Comparison of ENCODE assay signal across 29 cellular contexts in genomic region chr10:86824151-86824550, GRCh38.
DNase-seq lines count a peak whose midpoint lies in the region; ATAC-seq and TF ChIP-seq lines count a peak whose summit lies in the region.
"Had no signal": no experiment of that assay in that cellular context is flagged by ENCODE, and none has a peak within 500 bp of the region (broad histone marks: within the 10 kb centered on the region; RNA-seq: fewer than 3 reads in every experiment).

No MANE protein-coding gene starts in this region.

- no peak overlapping the region for H2AFZ ChIP-seq in GM23338

- peaks cover 100% of the 10 kb centered on the region for H3K79me2 ChIP-seq in GM23338 (replicated peaks; ENCODE audit: insufficient read depth)

- H3K36me3 ChIP-seq in GM23338 (ENCODE audit: insufficient read depth) (no peaks in the 10 kb centered on the region), gastrocnemius medialis (no peaks in the 10 kb centered on the region)
- H3K36me3 ChIP-seq: right lobe of liver, SJCRH30, spleen, thoracic aorta, vagina had no signal

- H3K9me2 ChIP-seq in GM23338 (ENCODE audit: insufficient read depth), result no peaks in the 10 kb centered on the region

- H3K4me3 ChIP-seq in GM23338 (no peak overlapping the region), gastrocnemius medialis (no peak overlapping the region)
- H3K4me3 ChIP-seq: right lobe of liver, SJCRH30, spleen, thoracic aorta, vagina had no signal

- H3K9me3 ChIP-seq in gastrocnemius medialis, result no peaks in the 10 kb centered on the region
- H3K9me3 ChIP-seq: right lobe of liver, SJCRH30, spleen, thoracic aorta, vagina had no signal

- H3K4me1 ChIP-seq in GM23338 (ENCODE audit: insufficient read depth) (peaks cover 65% of the 10 kb centered on the region), gastrocnemius medialis (peaks cover 21 to 50% of the 10 kb centered on the region in 2 donors)
- H3K4me1 ChIP-seq: right lobe of liver, SJCRH30, spleen had no signal

- no peak for TF ChIP-seq POLR2A in gastrocnemius medialis (IDR thresholded peaks at IDR 0.05)

- peak; percentile 65 for DNase-seq in GM23338 (ENCODE audit: low spot score)
- peak; percentile 51 for DNase-seq in NCI-H69 (lab: John Stamatoyannopoulos, UW)
- no peak for DNase-seq in mesothelial cell of epicardium (ENCODE audit: low spot score in 2 of 2, unreplicated experiment in 2 of 2)
- DNase-seq in chondrocyte (ENCODE audit: low spot score), result no peak
- no peak for DNase-seq in CD1c-positive myeloid dendritic cell (ENCODE audit: extremely low spot score)
- DNase-seq in SK-N-DZ (ENCODE audit: low spot score), result no peak
- no peak for DNase-seq in gastrocnemius medialis
- DNase-seq: activated CD4-positive, alpha-beta T cell treated with anti-CD3 and anti-CD28 coated beads for 4 hours; activated T-cell treated with anti-CD3 and anti-CD28 coated beads for 4 hours; CD8-positive, alpha-beta T cell; glutamatergic neuron; NCI-H1048; NCI-H1930; NCI-H524 treated with DMSO at 0.1 percent for 48 hours; posterior cingulate gyrus; right lobe of liver; SJCRH30; spleen; stimulated activated CD4-positive, alpha-beta T cell treated with anti-CD3 and anti-CD28 coated beads, Interleukin-2, amount 100 ng/mL, for 24 hours; T1000 had no signal

- H3K27me3 ChIP-seq in GM23338 (ENCODE audit: insufficient read depth) (no peaks in the 10 kb centered on the region), gastrocnemius medialis (no peaks in the 10 kb centered on the region)
- H3K27me3 ChIP-seq: right lobe of liver, SJCRH30, spleen, vagina had no signal

- peak overlapping the region; percentile 48 for H3K4me2 ChIP-seq in GM23338

- H3K9me3 Mint-ChIP-seq in GM23338 (no peaks in the 10 kb centered on the region), mesothelial cell of epicardium (no peaks in the 10 kb centered on the region), chondrocyte (ENCODE audit: low read depth) (no peaks in the 10 kb centered on the region)
- H3K9me3 Mint-ChIP-seq: CD8-positive, alpha-beta T cell; IgD-negative memory B cell; stimulated activated naive CD8-positive, alpha-beta T cell treated with anti-CD3 and anti-CD28 coated beads, Interleukin-15, Interleukin-2, amounts not matched to agents 100 ng/mL and 50 ng/mL, for 24 hours had no signal

- 0 out of 2 replicates have a peak overlapping the region, but pooled peaks have one; percentile 77 for H3K27ac ChIP-seq in GM23338 (ENCODE audit: low read depth)
- no peak overlapping the region for H3K27ac ChIP-seq in gastrocnemius medialis
- H3K27ac ChIP-seq: epithelial cell of prostate, right lobe of liver, SJCRH30, spleen, thoracic aorta, vagina, VCaP had no signal

- ATAC-seq in GM23338, result peak; percentile 73
- peak; percentile 52 for ATAC-seq in esophagus mucosa
- no peak for ATAC-seq in gastrocnemius medialis
- ATAC-seq: CD8-positive, alpha-beta T cell; right lobe of liver had no signal

- intact Hi-C loops in gastrocnemius medialis (cut with DNase I; ENCODE audit: low total_unique reads), result no loop called here

- TF ChIP-seq CTCF in GM23338 (conservative IDR thresholded peaks at IDR 0.05; ENCODE audit: low read depth in 2 of 2) (no peak), mesothelial cell of epicardium (IDR thresholded peaks at IDR 0.05; ENCODE audit: unreplicated experiment) (no peak), chondrocyte (IDR thresholded peaks at IDR 0.05) (no peak), gastrocnemius medialis (IDR thresholded peaks at IDR 0.05 in 4 of 5, conservative IDR thresholded peaks at IDR 0.05 in 1 of 5) (no peak)

- in situ Hi-C loops in gastrocnemius medialis (cut with MboI; ENCODE audit: low sequenced_read_pairs in 4 of 4), result no loop called here

- peaks cover 61% of the 10 kb centered on the region for H3K4me1 Mint-ChIP-seq in GM23338
- H3K4me1 Mint-ChIP-seq in mesothelial cell of epicardium, result peaks cover 16% of the 10 kb centered on the region
- peaks cover 26% of the 10 kb centered on the region for H3K4me1 Mint-ChIP-seq in chondrocyte (ENCODE audit: low read depth)

- peak overlapping the region; percentile 81 for H3K27ac Mint-ChIP-seq in GM23338
- peak overlapping the region; percentile 5 for H3K27ac Mint-ChIP-seq in mesothelial cell of epicardium
- H3K27ac Mint-ChIP-seq in chondrocyte (ENCODE audit: unreplicated experiment), result no peak overlapping the region
- H3K27ac Mint-ChIP-seq: activated naive CD8-positive, alpha-beta T cell; B cell; CD8-positive, alpha-beta T cell; IgD-negative memory B cell; stimulated activated naive CD8-positive, alpha-beta T cell treated with anti-CD3 and anti-CD28 coated beads, Interleukin-15, Interleukin-2, amounts not matched to agents 100 ng/mL and 50 ng/mL, for 24 hours had no signal

- H3K27me3 Mint-ChIP-seq in GM23338 (ENCODE audit: insufficient read depth, low read depth, poor library complexity) (no peaks in the 10 kb centered on the region), mesothelial cell of epicardium (ENCODE audit: low read depth) (no peaks in the 10 kb centered on the region), chondrocyte (ENCODE audit: low read depth) (no peaks in the 10 kb centered on the region)
- H3K27me3 Mint-ChIP-seq: activated naive CD8-positive, alpha-beta T cell; IgD-negative memory B cell; stimulated activated naive CD8-positive, alpha-beta T cell treated with anti-CD3 and anti-CD28 coated beads, Interleukin-15, Interleukin-2, amounts not matched to agents 100 ng/mL and 50 ng/mL, for 24 hours had no signal

- peaks cover 27% of the 10 kb centered on the region for H4K20me1 ChIP-seq in GM23338 (replicated peaks; ENCODE audit: insufficient read depth)

- H3K4me3 Mint-ChIP-seq in GM23338 (no peak overlapping the region; the same call in 2 of the 3 replicates), mesothelial cell of epicardium (no peak overlapping the region), chondrocyte (ENCODE audit: unreplicated experiment) (no peak overlapping the region)
- H3K4me3 Mint-ChIP-seq: activated naive CD8-positive, alpha-beta T cell; B cell; CD8-positive, alpha-beta T cell; IgD-negative memory B cell; stimulated activated naive CD8-positive, alpha-beta T cell treated with anti-CD3 and anti-CD28 coated beads, Interleukin-15, Interleukin-2, amounts not matched to agents 100 ng/mL and 50 ng/mL, for 24 hours had no signal

- H3F3A ChIP-seq in GM23338 (replicated peaks; ENCODE audit: low read depth), result no peaks in the 10 kb centered on the region

- H3K36me3 Mint-ChIP-seq in GM23338 (ENCODE audit: low read depth), result no peaks in the 10 kb centered on the region
- H3K36me3 Mint-ChIP-seq in mesothelial cell of epicardium, result no peaks in the 10 kb centered on the region
- peaks cover 2% of the 10 kb centered on the region for H3K36me3 Mint-ChIP-seq in chondrocyte (ENCODE audit: low read depth)
- H3K36me3 Mint-ChIP-seq: activated naive CD8-positive, alpha-beta T cell; CD8-positive, alpha-beta T cell had no signal

TF ChIP-seq in GM23338, 12 proteins besides CTCF, POLR2A, EP300 and RAD21 (continues in another document):
- no peak for TF ChIP-seq EZH2phosphoT487 (IDR thresholded peaks at IDR 0.05; ENCODE audit: unreplicated experiment)
- TF ChIP-seq ZNF114 (CRISPR knock-in tag; IDR thresholded peaks at IDR 0.05), result no peak

Comparison
In these comparisons a context has a peak if more than half of its experiments do, and no peak if none do; other contexts are left out.
1. ATAC-seq: peak in GM23338 (single experiment) and esophagus mucosa (single experiment); none in gastrocnemius medialis (0 of 2).
2. DNase-seq: peak in GM23338 (single experiment) and NCI-H69 (single experiment); none in mesothelial cell of epicardium (0 of 2), chondrocyte (single experiment), CD1c-positive myeloid dendritic cell (single experiment), SK-N-DZ (single experiment) and gastrocnemius medialis (0 of 2).